In genomic region chr9:82552784-82553183, GRCh38 we compare ENCODE assay signal across 28 cellular contexts.
"Had no signal": no experiment of that assay in that cellular context is flagged by ENCODE, and none has a peak within 500 bp of the region (broad histone marks: within the 10 kb centered on the region; RNA-seq: fewer than 3 reads in every experiment).

No MANE protein-coding gene starts in this region.

- H3K9me3 ChIP-seq: colonic mucosa, esophagus muscularis mucosa, esophagus squamous epithelium, gastrocnemius medialis, gastroesophageal sphincter, heart left ventricle, heart right ventricle had no signal

- H3K36me3 ChIP-seq: colonic mucosa, esophagus muscularis mucosa, esophagus squamous epithelium, gastrocnemius medialis, gastroesophageal sphincter, heart left ventricle, heart right ventricle had no signal

- H3K4me1 ChIP-seq: colonic mucosa, foreskin keratinocyte, gastroesophageal sphincter had no signal

- H3K4me3 ChIP-seq: colonic mucosa, coronary artery, dorsolateral prefrontal cortex, esophagus muscularis mucosa, esophagus squamous epithelium, gastrocnemius medialis, gastroesophageal sphincter, heart left ventricle, heart right ventricle had no signal

- H3K27ac ChIP-seq: colonic mucosa, coronary artery, dorsolateral prefrontal cortex, epithelial cell of prostate, esophagus muscularis mucosa, esophagus squamous epithelium, foreskin keratinocyte, gastrocnemius medialis, gastroesophageal sphincter, heart left ventricle, heart right ventricle had no signal

- ATAC-seq: effector memory CD8-positive, alpha-beta T cell; esophagus mucosa; foreskin keratinocyte; gastrocnemius medialis; gastroesophageal sphincter; heart left ventricle; heart right ventricle had no signal

- DNase-seq: colonic mucosa; cortex of kidney; dermis blood vessel endothelial cell; dorsolateral prefrontal cortex; effector CD4-positive, alpha-beta T cell; effector CD8-positive, alpha-beta T cell; effector memory CD4-positive, alpha-beta T cell; effector memory CD8-positive, alpha-beta T cell; endodermal cell; erythroblast; esophagus squamous epithelium; foreskin fibroblast; foreskin keratinocyte; foreskin melanocyte; gastrocnemius medialis; glutamatergic neuron; head of caudate nucleus; heart left ventricle; heart right ventricle had no signal

- H3K27me3 ChIP-seq: colonic mucosa, esophagus muscularis mucosa, esophagus squamous epithelium, foreskin keratinocyte, gastrocnemius medialis, gastroesophageal sphincter, heart left ventricle, heart right ventricle had no signal

- FAIRE-seq: colon, endometrium, endothelial cell of umbilical vein, frontal cortex had no signal
